Comparison of ENCODE assay signal across 1 cellular context in genomic region chr1:229327765-229328164, GRCh38.
TF ChIP-seq lines count a peak whose summit lies in the region.

No MANE protein-coding gene starts in this region.

TF ChIP-seq in HepG2, 621 proteins besides CTCF, POLR2A, EP300 and RAD21:
- peak; percentile 37 for TF ChIP-seq AGO2 (optimal IDR thresholded peaks at IDR 0.05; ENCODE audit: low read depth, low read length)
